12 cellular contexts compared by ENCODE assay signal in genomic region chr14:105337966-105338365, GRCh38. TPM values are rescaled to one million over a fixed set of nuclear protein-coding genes. Genes with fewer than 3 reads are reported as not detected.
DNase-seq lines count a peak whose midpoint lies in the region; ATAC-seq and TF ChIP-seq lines count a peak whose summit lies in the region.
"Had no signal": no experiment of that assay in that cellular context is flagged by ENCODE, and none has a peak within 500 bp of the region (broad histone marks: within the 10 kb centered on the region; RNA-seq: fewer than 3 reads in every experiment).

No MANE protein-coding gene starts in this region.

- DNase-seq in HL-60 (ENCODE audit: low read depth in 1 of 2, low spot score in 1 of 2) (peak; percentile 27 to 29), dermis blood vessel endothelial cell (peak; percentile 56), left lobe of liver (ENCODE audit: low spot score) (peak; percentile 83), OCI-M2 (lab: John Stamatoyannopoulos, UW; ENCODE audit: unreplicated experiment) (no peak), cortex of kidney (lab: John Stamatoyannopoulos, UW) (no peak), neural progenitor cell (ENCODE audit: low spot score) (no peak)
- no peak for DNase-seq in activated naive CD4-positive, alpha-beta T cell treated with anti-CD3 and anti-CD28 coated beads, Interleukin-2, amount 10 ng/mL, durations not matched to agents 7 days and 5 days
- DNase-seq: activated naive CD8-positive, alpha-beta T cell treated with anti-CD3 and anti-CD28 coated beads for 36 hours; CD4-positive, alpha-beta memory T cell; colonic mucosa had no signal

- peaks cover 9% of the 10 kb centered on the region for H3K4me1 Mint-ChIP-seq in neural progenitor cell
- no peaks in the 10 kb centered on the region for H3K4me1 Mint-ChIP-seq in activated naive CD4-positive, alpha-beta T cell treated with anti-CD3 and anti-CD28 coated beads, Interleukin-2, amount 10 ng/mL, durations not matched to agents 7 days and 5 days

- peaks cover 0 to 5% (median 0%) of the 10 kb centered on the region in 5 donors for H3K36me3 ChIP-seq in subcutaneous abdominal adipose tissue (ENCODE audit: control insufficient read depth in 5 of 5, insufficient read depth in 5 of 5, low read length in 5 of 5)
- no peaks in the 10 kb centered on the region for H3K36me3 ChIP-seq in neural progenitor cell
- H3K36me3 ChIP-seq: colonic mucosa had no signal

- ATAC-seq in left lobe of liver, result peak; percentile 74

- H2AFZ ChIP-seq in neural progenitor cell (replicated peaks), result no peak overlapping the region

- H3K79me2 ChIP-seq in neural progenitor cell (ENCODE audit: low read depth), result no peaks in the 10 kb centered on the region

- H3K9me3 Mint-ChIP-seq in neural progenitor cell, result no peaks in the 10 kb centered on the region
- no peaks in the 10 kb centered on the region for H3K9me3 Mint-ChIP-seq in activated naive CD4-positive, alpha-beta T cell treated with anti-CD3 and anti-CD28 coated beads, Interleukin-2, amount 10 ng/mL, durations not matched to agents 7 days and 5 days
- H3K9me3 Mint-ChIP-seq: activated naive CD8-positive, alpha-beta T cell treated with anti-CD3 and anti-CD28 coated beads for 36 hours; CD4-positive, alpha-beta memory T cell had no signal

- H3K4me3 ChIP-seq in HL-60 (replicated peaks; ENCODE audit: insufficient read depth, low read length) (no peak overlapping the region), subcutaneous abdominal adipose tissue (ENCODE audit: low read depth in 1 of 5, low read length in 5 of 5) (peak overlapping the region in 3 of 5 donors; percentile 3 to 12 (median 6)), neural progenitor cell (no peak overlapping the region)
- H3K4me3 ChIP-seq: colonic mucosa had no signal

- no peaks in the 10 kb centered on the region for H3F3A ChIP-seq in neural progenitor cell (ENCODE audit: low read depth)

- H3K4me1 ChIP-seq in subcutaneous abdominal adipose tissue (ENCODE audit: control insufficient read depth in 5 of 5, insufficient read depth in 5 of 5, low read length in 5 of 5) (peaks cover 0 to 52% (median 36%) of the 10 kb centered on the region in 5 donors), neural progenitor cell (peaks cover 6% of the 10 kb centered on the region)
- H3K4me1 ChIP-seq: colonic mucosa had no signal

- H3K27me3 ChIP-seq in HL-60 (ENCODE audit: insufficient read depth, poor library complexity, severe bottlenecking), result no peaks in the 10 kb centered on the region
- no peaks in the 10 kb centered on the region for H3K27me3 ChIP-seq in subcutaneous abdominal adipose tissue (ENCODE audit: control insufficient read depth in 5 of 5, insufficient read depth in 4 of 5, low read length in 5 of 5)
- no peaks in the 10 kb centered on the region for H3K27me3 ChIP-seq in neural progenitor cell
- H3K27me3 ChIP-seq: colonic mucosa had no signal

- H3K4me3 Mint-ChIP-seq in neural progenitor cell, result no peak overlapping the region
- H3K4me3 Mint-ChIP-seq in activated naive CD4-positive, alpha-beta T cell treated with anti-CD3 and anti-CD28 coated beads, Interleukin-2, amount 10 ng/mL, durations not matched to agents 7 days and 5 days, result no peak overlapping the region
- H3K4me3 Mint-ChIP-seq: activated naive CD8-positive, alpha-beta T cell treated with anti-CD3 and anti-CD28 coated beads for 36 hours; CD4-positive, alpha-beta memory T cell had no signal

- no peaks in the 10 kb centered on the region for H3K27me3 Mint-ChIP-seq in neural progenitor cell (ENCODE audit: insufficient read depth, low read depth)
- no peaks in the 10 kb centered on the region for H3K27me3 Mint-ChIP-seq in activated naive CD4-positive, alpha-beta T cell treated with anti-CD3 and anti-CD28 coated beads, Interleukin-2, amount 10 ng/mL, durations not matched to agents 7 days and 5 days
- H3K27me3 Mint-ChIP-seq: activated naive CD8-positive, alpha-beta T cell treated with anti-CD3 and anti-CD28 coated beads for 36 hours; CD4-positive, alpha-beta memory T cell had no signal

- no peak overlapping the region for H3K4me2 ChIP-seq in neural progenitor cell

- H3K27ac ChIP-seq in HL-60 (replicated peaks) (no peak overlapping the region), subcutaneous abdominal adipose tissue (ENCODE audit: low read depth, low read length) (no peak overlapping the region), neural progenitor cell (no peak overlapping the region)
- H3K27ac ChIP-seq: colonic mucosa, RWPE1 had no signal

- peaks cover 2% of the 10 kb centered on the region for H3K36me3 Mint-ChIP-seq in neural progenitor cell
- H3K36me3 Mint-ChIP-seq in activated naive CD4-positive, alpha-beta T cell treated with anti-CD3 and anti-CD28 coated beads, Interleukin-2, amount 10 ng/mL, durations not matched to agents 7 days and 5 days, result no peaks in the 10 kb centered on the region

- H3K9me3 ChIP-seq in subcutaneous abdominal adipose tissue (ENCODE audit: control insufficient read depth in 5 of 5, low read length in 5 of 5) (no peaks in the 10 kb centered on the region), neural progenitor cell (ENCODE audit: low read depth) (no peaks in the 10 kb centered on the region)
- H3K9me3 ChIP-seq: colonic mucosa had no signal

- H4K20me1 ChIP-seq in neural progenitor cell (ENCODE audit: low read depth), result peaks cover 10% of the 10 kb centered on the region

- no peak overlapping the region for H3K27ac Mint-ChIP-seq in neural progenitor cell
- H3K27ac Mint-ChIP-seq in activated naive CD4-positive, alpha-beta T cell treated with anti-CD3 and anti-CD28 coated beads, Interleukin-2, amount 10 ng/mL, durations not matched to agents 7 days and 5 days, result no peak overlapping the region
- H3K27ac Mint-ChIP-seq: activated naive CD8-positive, alpha-beta T cell treated with anti-CD3 and anti-CD28 coated beads for 36 hours; CD4-positive, alpha-beta memory T cell had no signal

- no peak overlapping the region for H3K9ac ChIP-seq in subcutaneous abdominal adipose tissue (ENCODE audit: low read length in 5 of 5)
- H3K9ac ChIP-seq in neural progenitor cell, result no peak overlapping the region

- CTCF ChIA-PET in activated naive CD4-positive, alpha-beta T cell treated with anti-CD3 and anti-CD28 coated beads, Interleukin-2, amount 10 ng/mL, durations not matched to agents 7 days and 5 days (lab: Charles Lee), result interaction anchor here (0.7 kb wide), 1 partner anchor 87 kb away, joined by 3 read pairs; no protein-coding TSS in a partner anchor

- TF ChIP-seq CTCF in HL-60 (IDR thresholded peaks at IDR 0.05; ENCODE audit: insufficient read depth, low read length) (no peak), neural progenitor cell (IDR thresholded peaks at IDR 0.05) (no peak)

RNA-seq across cellular contexts. Expression of gene PACS2, which starts 23.4 kb away (rescaled TPM):
- total RNA-seq in dermis blood vessel endothelial cell (63.6 and 74.0 TPM in 2 replicates), left lobe of liver (26.6 TPM), neural progenitor cell (ENCODE audit: low replicate concordance) (22.5 and 41.2 TPM in 2 replicates)

RNA-seq across cellular contexts. Expression of gene BRF1, which starts 37.2 kb away (rescaled TPM):
- 56.5 and 71.5 TPM in 2 replicates for total RNA-seq in dermis blood vessel endothelial cell
- 20.5 TPM for total RNA-seq in left lobe of liver
- 16.9 and 40.5 TPM in 2 replicates for total RNA-seq in neural progenitor cell (ENCODE audit: low replicate concordance)

Comparison
In these comparisons a context has a peak if more than half of its experiments do, and no peak if none do; other contexts are left out.
1. DNase-seq: peak in HL-60 (2 of 2), dermis blood vessel endothelial cell (single experiment) and left lobe of liver (single experiment); none in OCI-M2 (single experiment), cortex of kidney (single experiment), neural progenitor cell (single experiment) and activated naive CD4-positive, alpha-beta T cell treated with anti-CD3 and anti-CD28 coated beads, Interleukin-2, amount 10 ng/mL, durations not matched to agents 7 days and 5 days (single experiment).
2. H3K4me3 ChIP-seq: peak in subcutaneous abdominal adipose tissue (3 of 5); none in HL-60 (single experiment) and neural progenitor cell (single experiment).